Comparison of ENCODE assay signal across 20 cellular contexts in genomic region chr1:10613340-10613739, GRCh38.
"Had no signal": no experiment of that assay in that cellular context is flagged by ENCODE, and none has a peak within 500 bp of the region (broad histone marks: within the 10 kb centered on the region; RNA-seq: fewer than 3 reads in every experiment).

No MANE protein-coding gene starts in this region.

- H3K4me3 Mint-ChIP-seq: mesothelial cell of epicardium, natural killer cell, neural progenitor cell had no signal

- ATAC-seq: left lobe of liver, natural killer cell, pancreas, sciatic nerve, upper lobe of right lung had no signal

- H3K36me3 ChIP-seq: neural progenitor cell, pancreas, prostate gland, upper lobe of right lung, vagina had no signal

- H3K9ac ChIP-seq: neural progenitor cell had no signal

- H3K27ac Mint-ChIP-seq: mesothelial cell of epicardium, natural killer cell, neural progenitor cell had no signal

- DNase-seq: effector CD4-positive, alpha-beta T cell; foreskin melanocyte; heart left ventricle; hippocampal formation; mammary epithelial cell; natural killer cell; occipital lobe; pancreas; retina; stimulated activated CD4-positive, alpha-beta T cell treated with anti-CD3 and anti-CD28 coated beads, Interleukin-12 subunit alpha, Interleukin-12 subunit beta, amount 100 ng/mL, for 4 hours; stimulated activated naive CD4-positive, alpha-beta T cell treated with Interleukin-2 at 50 U/mL for 16 hours; tibial artery; upper lobe of right lung had no signal

- H2AFZ ChIP-seq: neural progenitor cell had no signal

- H3K27ac ChIP-seq: neural progenitor cell, pancreas, prostate gland, skin epidermis, tibial artery, upper lobe of right lung, vagina had no signal

- H3K4me1 Mint-ChIP-seq: mesothelial cell of epicardium had no signal

- H3K27me3 ChIP-seq: heart left ventricle, neural progenitor cell, pancreas, tibial artery, upper lobe of right lung, vagina had no signal

- H3K9me3 ChIP-seq: heart left ventricle, pancreas, prostate gland, tibial artery, upper lobe of right lung, vagina had no signal

- H3K4me2 ChIP-seq: neural progenitor cell had no signal

- H3K36me3 Mint-ChIP-seq: natural killer cell, neural progenitor cell had no signal

- H3K4me1 ChIP-seq: pancreas, prostate gland, upper lobe of right lung, vagina had no signal

- H3K4me3 ChIP-seq: heart left ventricle, neural progenitor cell, pancreas, prostate gland, skin epidermis, tibial artery, upper lobe of right lung, vagina had no signal

- H3K9me3 Mint-ChIP-seq: natural killer cell, neural progenitor cell had no signal
